Comparison of ENCODE assay signal across 11 cellular contexts in genomic region chr4:165330666-165331065, GRCh38. TPM values are rescaled to one million over a fixed set of nuclear protein-coding genes. Genes with fewer than 3 reads are reported as not detected.
A peak's percentile ranks its signal among the peaks of the same experiment; 100 is the strongest.
DNase-seq lines count a peak whose midpoint lies in the region; ATAC-seq, FAIRE-seq and TF ChIP-seq lines count a peak whose summit lies in the region.
"Had no signal": no experiment of that assay in that cellular context is flagged by ENCODE, and none has a peak within 500 bp of the region (broad histone marks: within the 10 kb centered on the region; RNA-seq: fewer than 3 reads in every experiment).

No MANE protein-coding gene starts in this region.

- no peak for TF ChIP-seq EP300 in gastroesophageal sphincter (IDR thresholded peaks at IDR 0.05)

- H3K4me1 ChIP-seq in DOHH2 (ENCODE audit: control insufficient read depth, low read length) (peaks cover 69% of the 10 kb centered on the region), NT2/D1 (ENCODE audit: insufficient read depth, insufficient read length) (no peaks in the 10 kb centered on the region), colonic mucosa (no peaks in the 10 kb centered on the region), mesendoderm (ENCODE audit: control insufficient read depth, low read depth, low read length) (peaks cover 1% of the 10 kb centered on the region), gastroesophageal sphincter (peaks cover 0 to 23% (median 5%) of the 10 kb centered on the region in 3 donors)

- peaks cover 3% of the 10 kb centered on the region; the same call in 1 of the 2 replicates for H3F3A ChIP-seq in DOHH2 (ENCODE audit: control insufficient read depth, insufficient read depth)

- peaks cover 66% of the 10 kb centered on the region for H4K20me1 ChIP-seq in DOHH2 (ENCODE audit: control insufficient read depth, insufficient read depth, low read depth, low read length)

- no peaks in the 10 kb centered on the region for H3K9me2 ChIP-seq in DOHH2 (replicated peaks; ENCODE audit: control insufficient read depth, low read length)

- WGBS in mesendoderm (ENCODE audit: extremely low coverage, insufficient coverage, low lambda C conversion rate), result no CpG with 5 or more reads among the region's 5 CpGs
- WGBS in gastroesophageal sphincter (ENCODE audit: low coverage in 1 of 2), 2 donors, result 75 to 84% methylated on average over 1 to 5 of the region's 5 CpGs

- no peak for DNase-seq in NT2/D1 (ENCODE audit: low read depth, low spot score)
- DNase-seq in colonic mucosa, result no peak
- no peak for DNase-seq in mesendoderm
- no peak for DNase-seq in H54 (ENCODE audit: insufficient read length, low spot score)
- DNase-seq in Kasumi-1 (lab: John Stamatoyannopoulos, UW), result no peak
- DNase-seq in NCI-H1048 (lab: John Stamatoyannopoulos, UW), result no peak
- DNase-seq: activated CD4-positive, CD25-positive, alpha-beta regulatory T cell treated with anti-CD3 and anti-CD28 coated beads, Interleukin-2, amount 50 U/mL, for 72 hours; NCI-H1105 treated with DMSO at 0.1 percent for 48 hours; psoas muscle had no signal

- H4K8ac ChIP-seq in mesendoderm (ENCODE audit: low read depth, low read length), result no peak overlapping the region

- no peak overlapping the region for H3K18ac ChIP-seq in mesendoderm (ENCODE audit: low read length)

- H3K79me2 ChIP-seq in DOHH2 (ENCODE audit: control insufficient read depth, low read length) (peaks cover 88% of the 10 kb centered on the region), mesendoderm (ENCODE audit: control insufficient read depth, insufficient read depth, low read length) (peaks cover 73% of the 10 kb centered on the region)

- 0 out of 2 replicates have a peak overlapping the region, but pooled peaks have one; percentile 10 for H3K27ac ChIP-seq in DOHH2 (ENCODE audit: low read depth, low read length)
- no peak overlapping the region for H3K27ac ChIP-seq in colonic mucosa
- no peak overlapping the region for H3K27ac ChIP-seq in mesendoderm (ENCODE audit: low read depth, low read length)
- no peak overlapping the region for H3K27ac ChIP-seq in gastroesophageal sphincter
- H3K27ac ChIP-seq: psoas muscle had no signal

- H3K4me2 ChIP-seq in DOHH2 (ENCODE audit: low read length), result peak overlapping the region; percentile 77
- H3K4me2 ChIP-seq in mesendoderm (ENCODE audit: low read length), result peak overlapping the region; percentile 67

- H3K9ac ChIP-seq in NT2/D1 (ENCODE audit: insufficient read length, low read depth) (no peak overlapping the region), colonic mucosa (ENCODE audit: low read depth in 2 of 2, low read length in 2 of 2) (no peak overlapping the region), mesendoderm (ENCODE audit: low read length) (peak overlapping the region; percentile 64)

- H3K27me3 ChIP-seq in DOHH2 (ENCODE audit: control insufficient read depth, low read length) (no peaks in the 10 kb centered on the region), NT2/D1 (ENCODE audit: insufficient read depth, insufficient read length) (no peaks in the 10 kb centered on the region), colonic mucosa (no peaks in the 10 kb centered on the region), mesendoderm (ENCODE audit: insufficient read depth, low read length, poor library complexity) (no peaks in the 10 kb centered on the region), gastroesophageal sphincter (no peaks in the 10 kb centered on the region)

- FAIRE-seq in H54 (lab: Jason Lieb, UNC), result no peak

- H2BK120ac ChIP-seq in mesendoderm (ENCODE audit: low read depth, low read length), result no peak overlapping the region

- H3K4me3 ChIP-seq in DOHH2 (ENCODE audit: low read length) (peak overlapping the region; percentile 92), NT2/D1 (ENCODE audit: insufficient read length, low read depth) (peak overlapping the region; percentile 50), colonic mucosa (peak overlapping the region; percentile 93), mesendoderm (ENCODE audit: low read length) (peak overlapping the region; percentile 11), gastroesophageal sphincter (no peak overlapping the region)
- H3K4me3 ChIP-seq: psoas muscle had no signal

- H2BK15ac ChIP-seq in mesendoderm (replicated peaks; ENCODE audit: low read depth), result no peak overlapping the region

- no peak overlapping the region for H4K5ac ChIP-seq in mesendoderm (ENCODE audit: low read length)

- no peak for ATAC-seq in gastroesophageal sphincter
- ATAC-seq: psoas muscle had no signal

- no peak for TF ChIP-seq POLR2A in H54 (IDR thresholded peaks at IDR 0.05; ENCODE audit: low read depth, low read length)
- no peak for TF ChIP-seq POLR2A in gastroesophageal sphincter (IDR thresholded peaks at IDR 0.05)

- H3K4ac ChIP-seq in mesendoderm (ENCODE audit: low read depth, low read length), result no peak overlapping the region

- no peak overlapping the region for H2BK5ac ChIP-seq in mesendoderm (ENCODE audit: low read length)

- TF ChIP-seq CTCF in DOHH2 (IDR thresholded peaks at IDR 0.05; ENCODE audit: low read depth, low read length, poor library complexity, severe bottlenecking), result no peak
- no peak for TF ChIP-seq CTCF in colonic mucosa (IDR thresholded peaks at IDR 0.05)
- TF ChIP-seq CTCF in gastroesophageal sphincter (IDR thresholded peaks at IDR 0.05), result no peak

- H3K79me1 ChIP-seq in mesendoderm (ENCODE audit: low read length), result peaks cover 4% of the 10 kb centered on the region

- no peak overlapping the region for H2AK5ac ChIP-seq in mesendoderm (ENCODE audit: low read length)

- intact Hi-C loops in colonic mucosa (cut with DNase I), result no loop called here

- H3K36me3 ChIP-seq in DOHH2 (ENCODE audit: control insufficient read depth, low read length), result peaks cover 83% of the 10 kb centered on the region
- H3K36me3 ChIP-seq in NT2/D1 (ENCODE audit: insufficient read depth, insufficient read length, low read length), result peaks cover 32% of the 10 kb centered on the region
- peaks cover 5% of the 10 kb centered on the region for H3K36me3 ChIP-seq in colonic mucosa
- H3K36me3 ChIP-seq in mesendoderm (ENCODE audit: control insufficient read depth, insufficient read depth, low read length), result no peaks in the 10 kb centered on the region
- peaks cover 0 to 16% of the 10 kb centered on the region in 2 donors for H3K36me3 ChIP-seq in gastroesophageal sphincter

- H3K23ac ChIP-seq in mesendoderm (ENCODE audit: low read length), result no peak overlapping the region

- H3K9me3 ChIP-seq in DOHH2 (ENCODE audit: control insufficient read depth, insufficient read depth, low read length), result peaks cover 2% of the 10 kb centered on the region; the same call in 1 of the 2 replicates
- H3K9me3 ChIP-seq in NT2/D1 (ENCODE audit: insufficient read depth, low read length), result no peaks in the 10 kb centered on the region
- H3K9me3 ChIP-seq in colonic mucosa, result no peaks in the 10 kb centered on the region
- no peaks in the 10 kb centered on the region for H3K9me3 ChIP-seq in gastroesophageal sphincter
- H3K9me3 ChIP-seq: psoas muscle had no signal

- H3K56ac ChIP-seq in mesendoderm (ENCODE audit: low read length), result peak overlapping the region; percentile 52

RNA-seq across cellular contexts. Expression of gene MSMO1, which starts 3.2 kb away (rescaled TPM):
- total RNA-seq in colonic mucosa, result 100 to 1,000 TPM in 1 of 2 donors, 10 to 100 TPM in 1; 51.7 to 290 TPM
- polyA plus RNA-seq in mesendoderm (2013, experiment 1 of 2), result 129 TPM
- polyA plus RNA-seq in mesendoderm (2013, experiment 2 of 2), result 138 TPM
- 10 to 100 TPM; 10.4 to 34.7 (median 13.9) TPM for total RNA-seq in gastroesophageal sphincter

RNA-seq across cellular contexts. Expression of gene CPE, which starts 48.1 kb away (rescaled TPM):
- total RNA-seq in colonic mucosa (10 to 100 TPM; 13.8 to 49.6 TPM), gastroesophageal sphincter (100 to 1,000 TPM; 126 to 272 (median 201) TPM)
- polyA plus RNA-seq in mesendoderm (2013, experiment 1 of 2), result 8.8 TPM
- polyA plus RNA-seq in mesendoderm (2013, experiment 2 of 2), result 8.6 TPM

Comparison
In these comparisons a context has a peak if more than half of its experiments do, and no peak if none do; other contexts are left out.
1. H3K4me3 ChIP-seq: peak in DOHH2 (single experiment), NT2/D1 (single experiment), colonic mucosa (single experiment) and mesendoderm (single experiment); none in gastroesophageal sphincter (0 of 2).